31 cellular contexts compared by ENCODE assay signal in genomic region chr5:157530226-157530972, GRCh38. TPM values are rescaled to one million over a fixed set of nuclear protein-coding genes. Genes with fewer than 3 reads are reported as not detected.
DNase-seq lines count a peak whose midpoint lies in the region; ATAC-seq, FAIRE-seq and TF ChIP-seq lines count a peak whose summit lies in the region.
"Had no signal": no experiment of that assay in that cellular context is flagged by ENCODE, and none has a peak within 500 bp of the region (broad histone marks: within the 10 kb centered on the region; RNA-seq: fewer than 3 reads in every experiment).

No MANE protein-coding gene starts in this region.

- ATAC-seq in right cardiac atrium (no peak), heart right ventricle (no peak), HG02678 (IDR thresholded peaks at IDR 0.05; ENCODE audit: unreplicated experiment) (no peak)
- ATAC-seq: K562, left colon, PC-3, sciatic nerve had no signal

- 88% methylated on average over 13 of the region's 13 CpGs for WGBS in right cardiac atrium
- 87 to 89% methylated on average over 13 of the region's 13 CpGs for WGBS in heart right ventricle, 2 donors
- WGBS in esophagus muscularis mucosa = 93% methylated on average over 13 of the region's 13 CpGs

- peaks cover 0 to 70% (median 0%) of the 10 kb centered on the region in 9 donors for H3K36me3 ChIP-seq in heart right ventricle
- H3K36me3 ChIP-seq in esophagus muscularis mucosa = peaks cover 0 to 15% (median 3%) of the 10 kb centered on the region in 4 donors
- H3K36me3 ChIP-seq: ovary had no signal

- TF ChIP-seq CTCF in heart right ventricle (IDR thresholded peaks at IDR 0.05) = no peak
- TF ChIP-seq CTCF in esophagus muscularis mucosa (IDR thresholded peaks at IDR 0.05) = no peak

- H3K4me1 ChIP-seq in right cardiac atrium (ENCODE audit: control insufficient read depth, insufficient read depth, low read length) (peaks cover 31% of the 10 kb centered on the region), heart right ventricle (peaks cover 6 to 68% (median 52%) of the 10 kb centered on the region in 9 donors), esophagus muscularis mucosa (peaks cover 31 to 89% (median 78%) of the 10 kb centered on the region in 4 donors)

- H3K27ac ChIP-seq in right cardiac atrium (ENCODE audit: low read length) = peak overlapping the region; percentile 13
- H3K27ac ChIP-seq in heart right ventricle = peak overlapping the region in 2 of 10 donors; percentile 17 to 41
- peak overlapping the region; percentile 40 to 89 (median 64) for H3K27ac ChIP-seq in esophagus muscularis mucosa (replicated peaks in 1 of 4)
- H3K27ac ChIP-seq: ovary, VCaP had no signal

- TF ChIP-seq EP300 in esophagus muscularis mucosa (IDR thresholded peaks at IDR 0.05) = no peak

- intact Hi-C loops in right cardiac atrium (cut with DNase I) = no loop called here
- intact Hi-C loops in heart right ventricle (cut with DNase I) = no loop called here
- intact Hi-C loops in esophagus muscularis mucosa (cut with DNase I) = no loop called here

- DNase-seq in right cardiac atrium (no peak), heart right ventricle (no peak), SW480 (ENCODE audit: low spot score) (peak; percentile 73), esophagus muscularis mucosa (ENCODE audit: extremely low spot score) (no peak), GM19239 (ENCODE audit: insufficient read length, low spot score) (no peak), DMS53 treated with DMSO at 0.1 percent for 48 hours (lab: John Stamatoyannopoulos, UW; ENCODE audit: unreplicated experiment) (no peak)
- DNase-seq: activated CD4-positive, alpha-beta T cell treated with anti-CD3 and anti-CD28 coated beads, Interleukin-2, amount 50 U/mL, for 4 hours; activated naive CD4-positive, alpha-beta T cell treated with anti-CD3 and anti-CD28 coated beads, Interleukin-2, amount 50 U/mL, for 16 hours; activated T-cell treated with anti-CD3 and anti-CD28 coated beads, Interleukin-2, amount 50 U/mL, for 48 hours; caudate nucleus; CD4-positive, alpha-beta T cell; dermis blood vessel endothelial cell; HCEC 1CT; head of caudate nucleus; left colon; mesendoderm; NCI-H187 treated with DMSO at 0.1 percent for 48 hours; NCI-H226; NCI-H748 treated with DMSO at 0.1 percent for 48 hours; ovary; PC-3; Right ventricle myocardium superior; stimulated activated CD4-positive, alpha-beta T cell treated with anti-CD3 and anti-CD28 coated beads, Interleukin-15, amount 100 ng/mL, for 24 hours; stimulated activated CD8-positive, alpha-beta memory T cell treated with anti-CD3 and anti-CD28 coated beads, Interleukin-4, amount 100 ng/mL, for 48 hours; substantia nigra; SW 1271 had no signal

- H3K9me3 ChIP-seq in right cardiac atrium (ENCODE audit: control insufficient read depth, low read length) (no peaks in the 10 kb centered on the region), heart right ventricle (no peaks in the 10 kb centered on the region), esophagus muscularis mucosa (no peaks in the 10 kb centered on the region)
- H3K9me3 ChIP-seq: ovary had no signal

- FAIRE-seq in GM19239 (lab: Jason Lieb, UNC) = no peak
- FAIRE-seq: GM18507, K562 had no signal

- H3K4me3 ChIP-seq in right cardiac atrium (ENCODE audit: low read length) = no peak overlapping the region
- no peak overlapping the region for H3K4me3 ChIP-seq in heart right ventricle
- no peak overlapping the region for H3K4me3 ChIP-seq in esophagus muscularis mucosa
- H3K4me3 ChIP-seq: K562, ovary had no signal

- TF ChIP-seq POLR2A in esophagus muscularis mucosa (IDR thresholded peaks at IDR 0.05; ENCODE audit: low read depth) = no peak

- H3K27me3 ChIP-seq in right cardiac atrium (ENCODE audit: control insufficient read depth, insufficient read depth) = no peaks in the 10 kb centered on the region
- no peaks in the 10 kb centered on the region for H3K27me3 ChIP-seq in heart right ventricle
- H3K27me3 ChIP-seq in esophagus muscularis mucosa = no peaks in the 10 kb centered on the region
- H3K27me3 ChIP-seq: ovary had no signal

RNA-seq across cellular contexts. Expression of gene ADAM19, which starts 45.2 kb away (rescaled TPM):
- total RNA-seq in right cardiac atrium (10 to 100 TPM; 21.7 to 60.2 (median 24.5) TPM), heart right ventricle (10 to 100 TPM in 7 of 10 donors, 1 to 10 TPM in 3; 5.5 to 49.6 (median 28.1) TPM), esophagus muscularis mucosa (10 to 100 TPM; 25.0 to 43.6 (median 28.1) TPM)
- polyA plus RNA-seq in right cardiac atrium (10.5 TPM), heart right ventricle (1 to 10 TPM; 6.4 to 8.8 TPM)
